In the genomic region with DNA sequence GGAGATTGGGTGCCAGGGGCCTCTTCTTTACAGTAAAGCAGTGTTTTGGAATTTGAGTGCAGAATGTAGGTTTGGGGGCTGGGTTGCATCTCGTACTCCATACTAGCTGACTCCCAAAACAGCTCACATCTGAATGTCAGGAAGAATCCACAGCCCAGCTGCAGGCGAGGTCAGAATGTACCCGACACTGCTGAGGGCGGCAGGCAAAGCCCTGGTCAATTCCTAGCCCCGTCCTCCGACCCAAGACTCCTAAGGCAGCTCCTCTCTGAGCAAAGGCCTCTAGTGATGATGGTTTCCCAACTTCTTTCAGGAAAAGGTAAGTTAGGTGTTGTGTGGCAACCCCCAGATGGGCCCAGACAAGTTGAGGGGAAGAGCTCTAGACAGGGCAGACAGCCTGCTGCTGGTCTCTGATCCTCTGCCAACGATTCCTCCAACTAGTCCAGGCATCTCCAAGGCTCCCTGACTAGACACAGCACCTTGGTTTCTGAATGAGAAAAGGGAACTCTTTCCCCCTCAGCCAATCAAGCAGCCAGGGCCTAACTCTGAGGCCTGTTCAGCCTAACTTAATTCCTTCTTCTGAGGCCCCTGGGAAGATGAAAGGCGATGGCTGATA, we compare ENCODE assay signal across 11 cellular contexts. TPM values are rescaled to one million over a fixed set of nuclear protein-coding genes. Genes with fewer than 3 reads are reported as not detected.
A peak's percentile ranks its signal among the peaks of the same experiment; 100 is the strongest.
DNase-seq lines count a peak whose midpoint lies in the region; ATAC-seq and TF ChIP-seq lines count a peak whose summit lies in the region.
"Had no signal": no experiment of that assay in that cellular context is flagged by ENCODE, and none has a peak within 500 bp of the region (broad histone marks: within the 10 kb centered on the region; RNA-seq: fewer than 3 reads in every experiment).

No MANE protein-coding gene starts in this region.

- peaks cover 35% of the 10 kb centered on the region for H3K4me1 Mint-ChIP-seq in activated CD4-positive, alpha-beta memory T cell treated with anti-CD3 and anti-CD28 coated beads, Interleukin-2, amount 10 ng/mL, durations not matched to agents 7 days and 5 days

- peak overlapping the region; percentile 95 for H3K27ac Mint-ChIP-seq in activated CD4-positive, alpha-beta memory T cell treated with anti-CD3 and anti-CD28 coated beads, Interleukin-2, amount 10 ng/mL, durations not matched to agents 7 days and 5 days

- peaks cover 17% of the 10 kb centered on the region for H3K36me3 Mint-ChIP-seq in activated CD4-positive, alpha-beta memory T cell treated with anti-CD3 and anti-CD28 coated beads, Interleukin-2, amount 10 ng/mL, durations not matched to agents 7 days and 5 days (ENCODE audit: low read depth)

- no peak overlapping the region for H3K4me3 Mint-ChIP-seq in activated CD4-positive, alpha-beta memory T cell treated with anti-CD3 and anti-CD28 coated beads, Interleukin-2, amount 10 ng/mL, durations not matched to agents 7 days and 5 days
- H3K4me3 Mint-ChIP-seq: activated CD4-positive, alpha-beta T cell treated with anti-CD3 and anti-CD28 coated beads for 36 hours had no signal

- H3K27ac ChIP-seq in left ventricle myocardium inferior (replicated peaks) (peak overlapping the region; percentile 37), right atrium auricular region (peak overlapping the region in 1 of 2 donors; percentile 43), vagina (no peak overlapping the region)

- TF ChIP-seq CTCF in left ventricle myocardium inferior (IDR thresholded peaks at IDR 0.05; ENCODE audit: borderline replicate concordance) (no peak), right atrium auricular region (IDR thresholded peaks at IDR 0.05) (no peak), vagina (IDR thresholded peaks at IDR 0.05) (no peak)

- TF ChIP-seq POLR2A in vagina (IDR thresholded peaks at IDR 0.05) = no peak

- no peaks in the 10 kb centered on the region for H3K9me3 Mint-ChIP-seq in activated CD4-positive, alpha-beta memory T cell treated with anti-CD3 and anti-CD28 coated beads, Interleukin-2, amount 10 ng/mL, durations not matched to agents 7 days and 5 days

- CTCF ChIA-PET in activated CD4-positive, alpha-beta memory T cell treated with anti-CD3 and anti-CD28 coated beads, Interleukin-2, amount 10 ng/mL, durations not matched to agents 7 days and 5 days (lab: Charles Lee) = interaction anchor here (1.5 to 2.3 kb wide), 3 partner anchors 13 to 88 kb away, joined by 6 to 15 read pairs (median 11); a partner anchor contains a TSS

- H3K4me1 ChIP-seq in left ventricle myocardium inferior (peaks cover 22% of the 10 kb centered on the region), right atrium auricular region (peaks cover 0 to 14% of the 10 kb centered on the region in 2 donors), mononuclear cell (ENCODE audit: insufficient read depth, low read length) (peaks cover 76% of the 10 kb centered on the region), vagina (peaks cover 32% of the 10 kb centered on the region)

- no peaks in the 10 kb centered on the region for H3K27me3 Mint-ChIP-seq in activated CD4-positive, alpha-beta memory T cell treated with anti-CD3 and anti-CD28 coated beads, Interleukin-2, amount 10 ng/mL, durations not matched to agents 7 days and 5 days
- H3K27me3 Mint-ChIP-seq: activated CD4-positive, alpha-beta T cell treated with anti-CD3 and anti-CD28 coated beads for 36 hours had no signal

- intact Hi-C loops in left ventricle myocardium inferior (cut with micrococcal nuclease) (no loop called here), vagina (cut with DNase I) (no loop called here)

- H3K4me3 ChIP-seq in left ventricle myocardium inferior = no peak overlapping the region
- H3K4me3 ChIP-seq in right atrium auricular region = no peak overlapping the region
- peak overlapping the region; percentile 53 for H3K4me3 ChIP-seq in mononuclear cell (ENCODE audit: low read length)
- H3K4me3 ChIP-seq in vagina = peak overlapping the region in 1 of 2 donors; percentile 5

- H3K36me3 ChIP-seq in left ventricle myocardium inferior = peaks cover 48% of the 10 kb centered on the region
- H3K36me3 ChIP-seq in right atrium auricular region = peaks cover 41% of the 10 kb centered on the region
- H3K36me3 ChIP-seq in vagina = peaks cover 0 to 30% of the 10 kb centered on the region in 2 donors

- H3K27me3 ChIP-seq in left ventricle myocardium inferior (ENCODE audit: low read depth) (peaks cover 2% of the 10 kb centered on the region), right atrium auricular region (no peaks in the 10 kb centered on the region), mononuclear cell (ENCODE audit: insufficient read depth, low read length) (no peaks in the 10 kb centered on the region), vagina (no peaks in the 10 kb centered on the region)

- H3K9me3 ChIP-seq in left ventricle myocardium inferior (replicated peaks) (no peaks in the 10 kb centered on the region), right atrium auricular region (no peaks in the 10 kb centered on the region), mononuclear cell (ENCODE audit: low read depth, low read length) (no peaks in the 10 kb centered on the region), vagina (no peaks in the 10 kb centered on the region)

- ATAC-seq in HG02938 (IDR thresholded peaks at IDR 0.05; ENCODE audit: unreplicated experiment) = no peak

- POLR2A ChIA-PET in activated CD4-positive, alpha-beta memory T cell treated with anti-CD3 and anti-CD28 coated beads, Interleukin-2, amount 10 ng/mL, durations not matched to agents 7 days and 5 days (lab: Charles Lee) = interaction anchor here (0.8 to 5.1 kb wide), 6 partner anchors 10 to 84 kb away, joined by 3 to 78 read pairs (median 4); a partner anchor contains a TSS

- DNase-seq in left ventricle myocardium inferior (peak; percentile 6), right atrium auricular region (ENCODE audit: low spot score) (no peak), vagina (ENCODE audit: extremely low spot score in 2 of 2) (peak; percentile 85 to 93), NCI-H82 (lab: John Stamatoyannopoulos, UW) (no peak), NCI-H187 (lab: John Stamatoyannopoulos, UW) (no peak)
- DNase-seq in activated CD4-positive, alpha-beta memory T cell treated with anti-CD3 and anti-CD28 coated beads, Interleukin-2, amount 10 ng/mL, durations not matched to agents 7 days and 5 days = no peak
- DNase-seq: activated CD4-positive, alpha-beta T cell treated with anti-CD3 and anti-CD28 coated beads for 36 hours; NCI-H510A; stimulated activated CD4-positive, alpha-beta T cell treated with anti-CD3 and anti-CD28 coated beads, Interleukin-12 subunit alpha, Interleukin-12 subunit beta, amount 100 ng/mL, for 4 hours had no signal

RNA-seq across cellular contexts. Expression of a gene that starts 8.6 kb away (rescaled TPM):
- total RNA-seq in left ventricle myocardium inferior = not detected
- total RNA-seq in right atrium auricular region = under 1 TPM in 1 of 2 donors, not detected in 1; 0.51 TPM
- total RNA-seq in activated CD4-positive, alpha-beta memory T cell treated with anti-CD3 and anti-CD28 coated beads, Interleukin-2, amount 10 ng/mL, durations not matched to agents 7 days and 5 days = 1 to 10 TPM in 1 of 2 experiments, under 1 TPM in 1; 0.58 to 1.1 TPM
- total RNA-seq in mononuclear cell = 0.94 TPM
- 6.6 TPM for total RNA-seq in vagina

RNA-seq across cellular contexts. Expression of a gene that starts 13.4 kb away (rescaled TPM):
- total RNA-seq in left ventricle myocardium inferior = 10.9 TPM
- total RNA-seq in right atrium auricular region = 10 to 100 TPM; 12.9 to 17.4 TPM
- total RNA-seq in activated CD4-positive, alpha-beta memory T cell treated with anti-CD3 and anti-CD28 coated beads, Interleukin-2, amount 10 ng/mL, durations not matched to agents 7 days and 5 days = 10 to 100 TPM; 54.1 to 55.0 TPM
- total RNA-seq in mononuclear cell = 24.5 TPM
- 35.8 TPM for total RNA-seq in vagina

RNA-seq across cellular contexts. Expression of a gene that starts 24.0 kb away (rescaled TPM):
- total RNA-seq in left ventricle myocardium inferior (not detected), right atrium auricular region (under 1 TPM; 0.55 to 0.82 TPM), mononuclear cell (1.6 TPM), vagina (not detected)
- total RNA-seq in activated CD4-positive, alpha-beta memory T cell treated with anti-CD3 and anti-CD28 coated beads, Interleukin-2, amount 10 ng/mL, durations not matched to agents 7 days and 5 days = 1 to 10 TPM; 1.5 to 2.3 TPM

RNA-seq across cellular contexts. Expression of a gene that starts 45.6 kb away (rescaled TPM):
- total RNA-seq in left ventricle myocardium inferior = 4.6 TPM
- 1 to 10 TPM; 7.3 to 8.9 TPM for total RNA-seq in right atrium auricular region
- total RNA-seq in activated CD4-positive, alpha-beta memory T cell treated with anti-CD3 and anti-CD28 coated beads, Interleukin-2, amount 10 ng/mL, durations not matched to agents 7 days and 5 days = under 1 TPM; 0.48 to 0.50 TPM
- 1.5 TPM for total RNA-seq in mononuclear cell
- total RNA-seq in vagina = 7.1 TPM

Comparison
In these comparisons a context has a peak if more than half of its experiments do, and no peak if none do; other contexts are left out.
1. DNase-seq: peak in left ventricle myocardium inferior (single experiment) and vagina (2 of 2); none in right atrium auricular region (single experiment), activated CD4-positive, alpha-beta memory T cell treated with anti-CD3 and anti-CD28 coated beads, Interleukin-2, amount 10 ng/mL, durations not matched to agents 7 days and 5 days (single experiment), NCI-H82 (single experiment) and NCI-H187 (0 of 2).